ENCODE assay signal across 1 cellular context in the genomic region with DNA sequence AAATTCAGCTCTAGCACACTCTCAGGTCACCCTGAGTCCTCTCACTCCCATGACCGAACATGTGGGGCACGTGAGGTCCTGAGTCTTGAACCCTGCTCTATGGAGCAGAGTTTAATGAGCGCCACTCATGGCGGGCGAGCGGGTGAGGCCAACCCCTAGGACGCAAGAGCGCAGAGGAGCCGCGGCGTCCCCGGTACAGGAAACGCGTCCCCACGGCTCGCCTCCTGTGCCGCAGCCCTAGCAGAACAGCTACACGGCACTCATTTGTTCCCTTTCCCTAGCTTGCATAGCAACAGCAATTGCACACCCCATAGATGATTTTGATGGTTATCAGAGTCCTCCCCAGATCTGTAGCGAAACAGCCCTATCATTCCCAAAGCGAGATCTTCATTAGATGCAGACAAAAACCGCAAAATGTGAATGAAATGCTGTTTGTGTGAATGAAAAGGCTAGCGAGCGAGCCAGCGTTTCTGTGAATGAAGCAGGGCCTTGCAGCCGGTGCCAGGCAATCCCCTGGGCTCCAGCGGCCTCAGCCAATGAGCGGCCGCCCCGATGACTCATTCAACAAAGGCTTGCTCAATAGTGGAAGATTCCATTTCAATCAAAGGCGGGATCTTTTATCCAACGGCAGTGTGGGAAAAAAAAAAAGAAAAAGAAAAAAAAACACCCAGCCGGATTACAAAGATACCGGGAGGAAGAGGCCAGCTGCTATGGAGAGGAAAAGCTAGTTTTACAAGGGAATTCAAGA.
TF ChIP-seq lines count a peak whose summit lies in the region.

No MANE protein-coding gene starts in this region.

TF ChIP-seq in SK-N-SH, 30 proteins besides CTCF, POLR2A, EP300 and RAD21 (continued from another document):
- TF ChIP-seq REST (IDR thresholded peaks at IDR 0.05; ENCODE audit: low read depth, low read length) = no peak; the same call in 1 of the 2 replicates
- TF ChIP-seq FOXM1 (IDR thresholded peaks at IDR 0.05; ENCODE audit: low read depth) = no peak
- TF ChIP-seq MXI1 (IDR thresholded peaks at IDR 0.05; ENCODE audit: low read depth, low read length) = no peak
- TF ChIP-seq, protein P1, sequence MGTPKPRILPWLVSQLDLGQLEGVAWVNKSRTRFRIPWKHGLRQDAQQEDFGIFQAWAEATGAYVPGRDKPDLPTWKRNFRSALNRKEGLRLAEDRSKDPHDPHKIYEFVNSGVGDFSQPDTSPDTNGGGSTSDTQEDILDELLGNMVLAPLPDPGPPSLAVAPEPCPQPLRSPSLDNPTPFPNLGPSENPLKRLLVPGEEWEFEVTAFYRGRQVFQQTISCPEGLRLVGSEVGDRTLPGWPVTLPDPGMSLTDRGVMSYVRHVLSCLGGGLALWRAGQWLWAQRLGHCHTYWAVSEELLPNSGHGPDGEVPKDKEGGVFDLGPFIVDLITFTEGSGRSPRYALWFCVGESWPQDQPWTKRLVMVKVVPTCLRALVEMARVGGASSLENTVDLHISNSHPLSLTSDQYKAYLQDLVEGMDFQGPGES (IDR thresholded peaks at IDR 0.05; ENCODE audit: low read depth, low read length) = peak; percentile 44; the same call in 1 of the 2 replicates
- TF ChIP-seq RXRA (IDR thresholded peaks at IDR 0.05; ENCODE audit: borderline replicate concordance, low read depth) = no peak
- TF ChIP-seq GATA2 (CRISPR knock-in tag; IDR thresholded peaks at IDR 0.05) = peak; percentile 71
- TF ChIP-seq FOXJ3 (CRISPR knock-in tag; IDR thresholded peaks at IDR 0.05) = 0 out of 2 replicates have a peak, but pooled peaks have one; percentile 27
- peak; percentile 49; the same call in 1 of the 2 replicates for TF ChIP-seq NFIC (IDR thresholded peaks at IDR 0.05; ENCODE audit: borderline replicate concordance)
- no peak for TF ChIP-seq SIN3A (IDR thresholded peaks at IDR 0.05; ENCODE audit: borderline replicate concordance, low read depth, low read length)
- peak; percentile 56; the same call in 1 of the 2 replicates for TF ChIP-seq TAF1 (IDR thresholded peaks at IDR 0.05; ENCODE audit: borderline replicate concordance, low read depth, low read length)
- no peak for TF ChIP-seq EZH2phosphoT487 (IDR thresholded peaks at IDR 0.05; ENCODE audit: borderline replicate concordance, low read depth)
- no peak for TF ChIP-seq SMC3 (IDR thresholded peaks at IDR 0.05; ENCODE audit: low read depth, low read length)
- TF ChIP-seq RCOR1 (IDR thresholded peaks at IDR 0.05; ENCODE audit: low read length) = no peak
- TF ChIP-seq ELF1 (IDR thresholded peaks at IDR 0.05) = 0 out of 2 replicates have a peak, but pooled peaks have one; percentile 27
- 0 out of 2 replicates have a peak, but pooled peaks have one; percentile 27 for TF ChIP-seq TCF12 (IDR thresholded peaks at IDR 0.05)
- peak; percentile 66 for TF ChIP-seq CHD2 (IDR thresholded peaks at IDR 0.05; ENCODE audit: low read length, partially characterized antibody)
- 0 out of 2 replicates have a peak, but pooled peaks have one; percentile 17 for TF ChIP-seq TEAD4 (IDR thresholded peaks at IDR 0.05; ENCODE audit: borderline replicate concordance, insufficient read depth)
- peak; percentile 86 for TF ChIP-seq FOSL2 (IDR thresholded peaks at IDR 0.05; ENCODE audit: borderline replicate concordance, low read depth)
- no peak for TF ChIP-seq MEF2A (IDR thresholded peaks at IDR 0.05; ENCODE audit: borderline replicate concordance, low read depth)
- TF ChIP-seq GABPA (IDR thresholded peaks at IDR 0.05; ENCODE audit: low read depth) = peak; percentile 23; the same call in 1 of the 2 replicates
- TF ChIP-seq RFX5 (IDR thresholded peaks at IDR 0.05; ENCODE audit: low read length) = peak; percentile 90
- TF ChIP-seq JUND (IDR thresholded peaks at IDR 0.05) = peak; percentile 94
